11 cellular contexts compared by ENCODE assay signal in the genomic region with DNA sequence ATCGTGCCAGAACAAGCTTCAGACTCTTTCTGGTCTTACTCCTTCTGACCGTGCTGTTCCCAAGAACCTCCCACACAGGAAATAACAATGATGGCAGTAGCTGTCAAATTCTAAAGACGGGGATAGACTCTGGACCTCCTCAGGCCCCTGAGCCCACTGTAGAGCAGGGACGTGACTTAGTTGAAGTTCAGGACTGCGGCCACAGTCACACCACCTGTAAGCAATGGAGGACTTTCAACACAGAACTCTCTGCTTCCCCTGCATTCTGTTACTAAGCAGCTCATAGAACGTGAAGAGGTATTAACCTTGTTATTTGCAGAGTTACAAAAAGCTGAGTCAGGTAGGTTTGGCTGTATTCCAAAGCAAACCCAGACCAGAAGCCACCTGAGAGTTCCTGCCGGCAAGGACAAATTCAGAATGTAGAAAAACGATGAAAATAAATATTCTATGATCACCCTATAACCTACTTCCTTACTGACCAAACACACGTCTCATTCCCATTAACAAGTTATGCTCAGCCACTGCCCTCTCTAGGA. TPM values are rescaled to one million over a fixed set of nuclear protein-coding genes. Genes with fewer than 3 reads are reported as not detected.
DNase-seq lines count a peak whose midpoint lies in the region; ATAC-seq and TF ChIP-seq lines count a peak whose summit lies in the region.
"Had no signal": no experiment of that assay in that cellular context is flagged by ENCODE, and none has a peak within 500 bp of the region (broad histone marks: within the 10 kb centered on the region; RNA-seq: fewer than 3 reads in every experiment).

No MANE protein-coding gene starts in this region.

- no peaks in the 10 kb centered on the region for H3K9me3 ChIP-seq in liver (ENCODE audit: control insufficient read depth in 4 of 4, low read length in 3 of 4)
- H3K9me3 ChIP-seq: thoracic aorta had no signal

- POLR2A ChIA-PET in WTC11 (lab: Charles Lee) = no interaction called here

- H3K36me3 ChIP-seq in liver (ENCODE audit: control insufficient read depth in 4 of 4, insufficient read depth in 3 of 4, low read depth in 1 of 4, low read length in 3 of 4) = no peaks in the 10 kb centered on the region
- H3K36me3 ChIP-seq: thoracic aorta had no signal

- H3K4me3 Mint-ChIP-seq in WTC11 = no peak overlapping the region
- peak overlapping the region in 1 of 2 donors; percentile 23 for H3K4me3 Mint-ChIP-seq in activated T-cell treated with anti-CD3 and anti-CD28 coated beads, Interleukin-2, amount 50 U/mL, for 72 hours
- H3K4me3 Mint-ChIP-seq: nephron progenitor cell had no signal

- peaks cover 20% of the 10 kb centered on the region for H3K9me3 Mint-ChIP-seq in WTC11
- peaks cover 0 to 1% of the 10 kb centered on the region in 2 donors for H3K9me3 Mint-ChIP-seq in activated T-cell treated with anti-CD3 and anti-CD28 coated beads, Interleukin-2, amount 50 U/mL, for 72 hours

- H3K27me3 Mint-ChIP-seq in WTC11 (ENCODE audit: low read depth) = no peaks in the 10 kb centered on the region; the same call in 1 of the 2 replicates
- no peaks in the 10 kb centered on the region for H3K27me3 Mint-ChIP-seq in activated T-cell treated with anti-CD3 and anti-CD28 coated beads, Interleukin-2, amount 50 U/mL, for 72 hours (ENCODE audit: low read depth)

- no peaks in the 10 kb centered on the region; the same call in 1 of the 2 replicates for H3K36me3 Mint-ChIP-seq in WTC11
- peaks cover 0 to 2% of the 10 kb centered on the region in 2 donors for H3K36me3 Mint-ChIP-seq in activated T-cell treated with anti-CD3 and anti-CD28 coated beads, Interleukin-2, amount 50 U/mL, for 72 hours (ENCODE audit: insufficient read depth in 2 of 2)

- peak in 1 of 2 donors; percentile 30 for TF ChIP-seq RAD21 in liver (IDR thresholded peaks at IDR 0.05)

- H3K27ac Mint-ChIP-seq in WTC11 = no peak overlapping the region
- H3K27ac Mint-ChIP-seq in activated T-cell treated with anti-CD3 and anti-CD28 coated beads, Interleukin-2, amount 50 U/mL, for 72 hours = no peak overlapping the region
- H3K27ac Mint-ChIP-seq: nephron progenitor cell had no signal

- H3K4me3 ChIP-seq in liver (ENCODE audit: low read depth in 1 of 3, low read length in 3 of 3) = no peak overlapping the region
- H3K4me3 ChIP-seq: thoracic aorta had no signal

- DNase-seq in NCI-H1417 (lab: John Stamatoyannopoulos, UW) = peak; percentile 5 to 84 (median 57)
- no peak for DNase-seq in WTC11 (ENCODE audit: low spot score)
- no peak for DNase-seq in GDM1 (lab: John Stamatoyannopoulos, UW)
- no peak for DNase-seq in dedifferentiated amniotic fluid mesenchymal stem cell (ENCODE audit: extremely low spot score)
- DNase-seq in activated T-cell treated with anti-CD3 and anti-CD28 coated beads, Interleukin-2, amount 50 U/mL, for 72 hours = no peak
- DNase-seq: nephron progenitor cell; stimulated activated CD4-positive, alpha-beta T cell treated with anti-CD3 and anti-CD28 coated beads, Interleukin-4, amount 100 ng/mL, for 24 hours had no signal

- TF ChIP-seq CTCF in C4-2B (conservative IDR thresholded peaks at IDR 0.05) = no peak
- no peak for TF ChIP-seq CTCF in WTC11 (IDR thresholded peaks at IDR 0.05)
- TF ChIP-seq CTCF in liver (IDR thresholded peaks at IDR 0.05; ENCODE audit: low read depth, low read length, missing input control) = no peak

- H3K4me1 ChIP-seq in liver (ENCODE audit: control insufficient read depth in 4 of 4, insufficient read depth in 4 of 4, low read length in 3 of 4) = peaks cover 0 to 10% (median 4%) of the 10 kb centered on the region in 4 donors

- CTCF ChIA-PET in WTC11 (lab: Charles Lee) = no interaction called here

- H3K4me1 Mint-ChIP-seq in WTC11 = no peaks in the 10 kb centered on the region
- H3K4me1 Mint-ChIP-seq in activated T-cell treated with anti-CD3 and anti-CD28 coated beads, Interleukin-2, amount 50 U/mL, for 72 hours (ENCODE audit: low read depth) = peaks cover 15% of the 10 kb centered on the region
- H3K4me1 Mint-ChIP-seq: nephron progenitor cell had no signal

- ATAC-seq in WTC11 (no peak), GM21825 (IDR thresholded peaks at IDR 0.05; ENCODE audit: unreplicated experiment) (no peak)
- ATAC-seq in activated T-cell treated with anti-CD3 and anti-CD28 coated beads, Interleukin-2, amount 50 U/mL, for 72 hours (replicated peaks in 1 of 2) = no peak

- WGBS in liver = 18% methylated on average over 9 of the region's 9 CpGs

- H3K9ac ChIP-seq in liver (ENCODE audit: low read depth in 1 of 2, low read length in 2 of 2) = peak overlapping the region in 1 of 2 donors; percentile 54

- H3K27me3 ChIP-seq in liver (ENCODE audit: control insufficient read depth in 4 of 4, insufficient read depth in 4 of 4, low read length in 3 of 4) = no peaks in the 10 kb centered on the region

- H3K27ac ChIP-seq in C4-2B = peak overlapping the region; percentile 74; the same call in 1 of the 2 replicates
- H3K27ac ChIP-seq in liver (ENCODE audit: low read depth in 1 of 2, low read length in 2 of 2) = peak overlapping the region; percentile 71 to 80
- H3K27ac ChIP-seq: thoracic aorta had no signal

TF ChIP-seq in WTC11, 78 proteins besides CTCF, POLR2A, EP300 and RAD21:
- TF ChIP-seq ZNF671 (CRISPR knock-in tag; IDR thresholded peaks at IDR 0.05) (no peak), GABPB1 (CRISPR knock-in tag; IDR thresholded peaks at IDR 0.05) (peak; percentile 40; the same call in 1 of the 2 replicates)

TF ChIP-seq in liver, 16 proteins besides CTCF, POLR2A, EP300 and RAD21:
- TF ChIP-seq HNF4A (conservative IDR thresholded peaks at IDR 0.05) = peak; percentile 16 to 58
- peak; percentile 16 for TF ChIP-seq FOXA2 (IDR thresholded peaks at IDR 0.05)
- peak; percentile 80 for TF ChIP-seq YY1 (IDR thresholded peaks at IDR 0.05)
- peak in 1 of 2 donors; percentile 66 for TF ChIP-seq RXRA (IDR thresholded peaks at IDR 0.05)
- TF ChIP-seq, protein P1, sequence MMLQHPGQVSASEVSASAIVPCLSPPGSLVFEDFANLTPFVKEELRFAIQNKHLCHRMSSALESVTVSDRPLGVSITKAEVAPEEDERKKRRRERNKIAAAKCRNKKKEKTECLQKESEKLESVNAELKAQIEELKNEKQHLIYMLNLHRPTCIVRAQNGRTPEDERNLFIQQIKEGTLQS (IDR thresholded peaks at IDR 0.05) = no peak
- no peak for TF ChIP-seq TAF1 (conservative IDR thresholded peaks at IDR 0.05)
- TF ChIP-seq FOXA1 (IDR thresholded peaks at IDR 0.05) = peak; percentile 26
- TF ChIP-seq, protein P2, sequence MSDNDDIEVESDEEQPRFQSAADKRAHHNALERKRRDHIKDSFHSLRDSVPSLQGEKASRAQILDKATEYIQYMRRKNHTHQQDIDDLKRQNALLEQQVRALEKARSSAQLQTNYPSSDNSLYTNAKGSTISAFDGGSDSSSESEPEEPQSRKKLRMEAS (IDR thresholded peaks at IDR 0.05) = peak; percentile 54
- no peak for TF ChIP-seq SP1 (IDR thresholded peaks at IDR 0.05)
- TF ChIP-seq JUND (IDR thresholded peaks at IDR 0.05) = no peak

RNA-seq across cellular contexts. Expression of a gene that starts 12.7 kb away (rescaled TPM):
- total RNA-seq in WTC11 (2021) = 0.25 to 0.59 TPM (median 0.37 TPM) in 3 replicates
- 1 to 10 TPM; 5.5 to 6.3 TPM for total RNA-seq in liver
- 10 to 100 TPM in 1 of 2 donors, 1 to 10 TPM in 1; 7.2 to 23.7 TPM for polyA plus RNA-seq in liver
- 1 to 10 TPM; 2.5 to 3.3 TPM for total RNA-seq in activated T-cell treated with anti-CD3 and anti-CD28 coated beads, Interleukin-2, amount 50 U/mL, for 72 hours
- total RNA-seq: thoracic aorta had no signal

Comparison
In these comparisons a context has a peak if more than half of its experiments do, and no peak if none do; other contexts are left out.
1. DNase-seq: peak in NCI-H1417 (3 of 3); none in WTC11 (single experiment), GDM1 (single experiment), dedifferentiated amniotic fluid mesenchymal stem cell (single experiment) and activated T-cell treated with anti-CD3 and anti-CD28 coated beads, Interleukin-2, amount 50 U/mL, for 72 hours (0 of 2).